Comparison of ENCODE assay signal across 17 cellular contexts in the genomic region with DNA sequence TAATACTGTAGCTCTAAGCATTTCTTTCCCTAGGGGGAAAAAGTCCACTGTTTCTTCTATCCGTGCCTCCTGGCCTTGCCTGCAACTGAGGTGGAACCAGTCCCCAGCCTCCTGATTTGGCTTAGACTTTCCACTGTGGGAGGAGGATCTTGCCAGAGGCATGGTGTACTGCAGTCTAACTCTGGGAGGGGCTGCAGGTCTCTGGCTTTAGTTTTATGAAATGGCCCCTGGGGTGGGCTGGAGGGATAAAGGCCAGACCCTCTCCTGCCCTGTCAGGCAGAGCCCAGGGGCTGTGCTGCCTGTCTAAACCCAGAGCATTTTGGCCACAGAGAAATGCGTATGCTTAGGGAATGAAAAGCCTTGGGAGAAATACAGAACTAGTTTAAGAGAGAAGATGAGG.
A peak's percentile ranks its signal among the peaks of the same experiment; 100 is the strongest.
DNase-seq lines count a peak whose midpoint lies in the region; ATAC-seq, FAIRE-seq and TF ChIP-seq lines count a peak whose summit lies in the region.
"Had no signal": no experiment of that assay in that cellular context is flagged by ENCODE, and none has a peak within 500 bp of the region (broad histone marks: within the 10 kb centered on the region; RNA-seq: fewer than 3 reads in every experiment).

No MANE protein-coding gene starts in this region.

- dilution Hi-C loops in endothelial cell of umbilical vein (cut with MboI; ENCODE audit: extremely low pct_ligation_motif_present, low sequenced_read_pairs), result no loop called here

- H3K9ac ChIP-seq in SK-N-MC (ENCODE audit: insufficient read length), result no peak overlapping the region
- peak overlapping the region; percentile 97 for H3K9ac ChIP-seq in endothelial cell of umbilical vein (replicated peaks; ENCODE audit: extremely low read depth, insufficient read depth, low read length)
- no peak overlapping the region for H3K9ac ChIP-seq in neural progenitor cell

- no peak for TF ChIP-seq POLR2A in endothelial cell of umbilical vein (IDR thresholded peaks at IDR 0.05; ENCODE audit: low read depth, low read length)
- no peak for TF ChIP-seq POLR2A in ovary (IDR thresholded peaks at IDR 0.05)

- no peaks in the 10 kb centered on the region for H3K9me3 Mint-ChIP-seq in neural progenitor cell
- H3K9me3 Mint-ChIP-seq in effector memory CD8-positive, alpha-beta T cell, result no peaks in the 10 kb centered on the region

- no peaks in the 10 kb centered on the region for H3K36me3 Mint-ChIP-seq in neural progenitor cell
- H3K36me3 Mint-ChIP-seq in effector memory CD8-positive, alpha-beta T cell (ENCODE audit: insufficient read depth), result no peaks in the 10 kb centered on the region

- BruUV-seq in endothelial cell of umbilical vein (replicated peaks; lab: Mats Ljungman, UMichigan), result TSS peak; percentile 94

- H4K20me1 ChIP-seq in endothelial cell of umbilical vein (replicated peaks; ENCODE audit: control insufficient read depth, extremely low read depth, insufficient read depth, low read length) (no peaks in the 10 kb centered on the region), neural progenitor cell (ENCODE audit: low read depth) (no peaks in the 10 kb centered on the region)

- POLR2A ChIA-PET in endothelial cell of umbilical vein (lab: Charles Lee), result interaction anchor here (0.6 to 2.6 kb wide), 7 partner anchors 9 to 277 kb away, joined by 3 to 16 read pairs (median 5); partner anchors contain the start of gene ARHGAP29

- intact Hi-C loops in endothelial cell of umbilical vein (cut with micrococcal nuclease) (loop anchor here (1.0 kb wide), 4 partner anchors 10 to 277 kb away; no protein-coding TSS in a partner anchor), ovary (cut with DNase I) (loop anchor here in 2 of 4 donors (2.0 to 5.0 kb wide), 2 partner anchors 13 to 289 kb away; no protein-coding TSS in a partner anchor)

- H3K4me2 ChIP-seq in endothelial cell of umbilical vein (ENCODE audit: insufficient read depth, low read length), result peak overlapping the region; percentile 78
- H3K4me2 ChIP-seq in neural progenitor cell, result peak overlapping the region; percentile 39

- no peaks in the 10 kb centered on the region for H3K79me2 ChIP-seq in endothelial cell of umbilical vein (ENCODE audit: control insufficient read depth, insufficient read depth, low read length)
- H3K79me2 ChIP-seq in neural progenitor cell (ENCODE audit: low read depth), result no peaks in the 10 kb centered on the region

- no peak for FAIRE-seq in endothelial cell of umbilical vein (lab: Jason Lieb, UNC)

- H3K27ac Mint-ChIP-seq in neural progenitor cell, result peak overlapping the region; percentile 93
- H3K27ac Mint-ChIP-seq in effector memory CD8-positive, alpha-beta T cell, result peak overlapping the region in 1 of 2 donors; percentile 20
- H3K27ac Mint-ChIP-seq: T-helper 17 cell had no signal

- TF ChIP-seq CTCF in endothelial cell of umbilical vein (IDR thresholded peaks at IDR 0.05; ENCODE audit: extremely low read depth in 1 of 2, insufficient read depth in 1 of 2, low read depth in 1 of 2, low read length in 2 of 2), result no peak
- no peak for TF ChIP-seq CTCF in neural progenitor cell (IDR thresholded peaks at IDR 0.05)
- TF ChIP-seq CTCF in thoracic aorta (IDR thresholded peaks at IDR 0.05), result no peak
- TF ChIP-seq CTCF in ovary (IDR thresholded peaks at IDR 0.05), result no peak

- WGBS in ovary, 3 donors, result 84 to 89% (median 87%) methylated on average over 2 of the region's 2 CpGs

- no peak overlapping the region for H3K4me3 ChIP-seq in SK-N-MC
- H3K4me3 ChIP-seq in endothelial cell of umbilical vein (replicated peaks in 1 of 3; ENCODE audit: insufficient read depth in 1 of 3, low read depth in 1 of 3, low read length in 3 of 3), result no peak overlapping the region
- H3K4me3 ChIP-seq in neural progenitor cell, result no peak overlapping the region
- peak overlapping the region; percentile 7 for H3K4me3 ChIP-seq in thoracic aorta
- H3K4me3 ChIP-seq in ovary, result no peak overlapping the region

- H3K4me1 ChIP-seq in endothelial cell of umbilical vein (ENCODE audit: control insufficient read depth, extremely low read depth, insufficient read depth, low read length) (peaks cover 68% of the 10 kb centered on the region), neural progenitor cell (peaks cover 26% of the 10 kb centered on the region), thoracic aorta (ENCODE audit: control insufficient read depth in 1 of 2, low read depth in 2 of 2) (peaks cover 23 to 42% of the 10 kb centered on the region in 2 donors), ovary (ENCODE audit: insufficient read depth) (peaks cover 2% of the 10 kb centered on the region)

- peaks cover 3% of the 10 kb centered on the region for H3K27me3 Mint-ChIP-seq in neural progenitor cell (ENCODE audit: insufficient read depth, low read depth)
- peaks cover 21 to 49% of the 10 kb centered on the region in 2 donors for H3K27me3 Mint-ChIP-seq in effector memory CD8-positive, alpha-beta T cell

- no peaks in the 10 kb centered on the region for H3K36me3 ChIP-seq in SK-N-MC (ENCODE audit: insufficient read depth, low read length)
- no peaks in the 10 kb centered on the region for H3K36me3 ChIP-seq in endothelial cell of umbilical vein (ENCODE audit: control insufficient read depth in 2 of 2, extremely low read depth in 1 of 2, insufficient read depth in 2 of 2, low read length in 2 of 2)
- H3K36me3 ChIP-seq in neural progenitor cell, result no peaks in the 10 kb centered on the region
- H3K36me3 ChIP-seq in thoracic aorta, result no peaks in the 10 kb centered on the region
- no peaks in the 10 kb centered on the region for H3K36me3 ChIP-seq in ovary

- H3K27me3 ChIP-seq in endothelial cell of umbilical vein (ENCODE audit: control insufficient read depth in 2 of 2, insufficient read depth in 2 of 2, low read length in 2 of 2) (no peaks in the 10 kb centered on the region), neural progenitor cell (no peaks in the 10 kb centered on the region), thoracic aorta (replicated peaks; ENCODE audit: insufficient read depth) (no peaks in the 10 kb centered on the region), ovary (no peaks in the 10 kb centered on the region)

- H3K4me1 Mint-ChIP-seq in neural progenitor cell, result peaks cover 29% of the 10 kb centered on the region
- H3K4me1 Mint-ChIP-seq in effector memory CD8-positive, alpha-beta T cell (ENCODE audit: low read depth in 2 of 2), result peaks cover 5 to 10% of the 10 kb centered on the region in 2 donors
- H3K4me1 Mint-ChIP-seq: T-helper 17 cell had no signal

- no peaks in the 10 kb centered on the region for H3K9me1 ChIP-seq in endothelial cell of umbilical vein (replicated peaks; ENCODE audit: control insufficient read depth, extremely low read depth, insufficient read depth, low read length)

- CTCF ChIA-PET in endothelial cell of umbilical vein (lab: Charles Lee), result interaction anchor here (1.0 to 32.6 kb wide), 10 partner anchors 9 to 287 kb away, joined by 3 to 1439 read pairs (median 6); no protein-coding TSS in a partner anchor

- H3K9me3 ChIP-seq in SK-N-MC (ENCODE audit: low read depth, low read length) (no peaks in the 10 kb centered on the region), endothelial cell of umbilical vein (replicated peaks; ENCODE audit: control insufficient read depth, insufficient read depth, low read length) (no peaks in the 10 kb centered on the region), neural progenitor cell (ENCODE audit: low read depth) (no peaks in the 10 kb centered on the region), thoracic aorta (no peaks in the 10 kb centered on the region), ovary (no peaks in the 10 kb centered on the region)

- no peak for DNase-seq in SK-N-MC (ENCODE audit: low read depth, low spot score)
- DNase-seq in endothelial cell of umbilical vein (ENCODE audit: low read depth, low spot score), result no peak
- no peak for DNase-seq in neural progenitor cell (ENCODE audit: low spot score)
- no peak for DNase-seq in thoracic aorta (ENCODE audit: low spot score)
- DNase-seq in NCI-H2171 (lab: John Stamatoyannopoulos, UW), result no peak
- no peak for DNase-seq in effector memory CD8-positive, alpha-beta T cell
- DNase-seq in SHP77 treated with DMSO at 0.1 percent for 48 hours (lab: John Stamatoyannopoulos, UW), result no peak
- no peak for DNase-seq in ovary
- DNase-seq: activated CD4-positive, alpha-beta T cell treated with anti-CD3 and anti-CD28 coated beads for 4 hours; AML-193; amniotic stem cell; KBM-7; NCI-H1436; retina; stimulated activated naive CD4-positive, alpha-beta T cell; T-helper 17 cell had no signal

- peaks cover 16% of the 10 kb centered on the region for H3F3A ChIP-seq in neural progenitor cell (ENCODE audit: low read depth)

- H3K27ac ChIP-seq in SK-N-MC (0 out of 2 replicates have a peak overlapping the region, but pooled peaks have one; percentile 5), endothelial cell of umbilical vein (ENCODE audit: insufficient read depth, low read depth, low read length) (peak overlapping the region; percentile 99), neural progenitor cell (no peak overlapping the region), thoracic aorta (peak overlapping the region; percentile 79 to 91), ovary (no peak overlapping the region)

- ATAC-seq in thoracic aorta (ENCODE audit: insufficient number of reproducible peaks, low FRiP score, low read depth), result no peak
- no peak for ATAC-seq in effector memory CD8-positive, alpha-beta T cell (replicated peaks)
- ATAC-seq: HCT116, T-helper 17 cell had no signal

- no peak overlapping the region for H3K4me3 Mint-ChIP-seq in neural progenitor cell
- no peak overlapping the region for H3K4me3 Mint-ChIP-seq in effector memory CD8-positive, alpha-beta T cell
- H3K4me3 Mint-ChIP-seq: T-helper 17 cell had no signal

- H2AFZ ChIP-seq in endothelial cell of umbilical vein (ENCODE audit: low read depth, low read length), result no peak overlapping the region
- H2AFZ ChIP-seq in neural progenitor cell (replicated peaks), result peak overlapping the region; percentile 34

- no peak for TF ChIP-seq EP300 in ovary (IDR thresholded peaks at IDR 0.05)

TF ChIP-seq in endothelial cell of umbilical vein, 7 proteins besides CTCF, POLR2A, EP300 and RAD21:
- TF ChIP-seq MYC (IDR thresholded peaks at IDR 0.05; ENCODE audit: low read depth, low read length) (no peak), EZH2 (IDR thresholded peaks at IDR 0.05; ENCODE audit: borderline replicate concordance, low read depth, low read length, severe bottlenecking) (no peak), FOS (IDR thresholded peaks at IDR 0.05; ENCODE audit: borderline replicate concordance, insufficient read depth, low read length) (no peak), GATA2 (IDR thresholded peaks at IDR 0.05; ENCODE audit: insufficient read depth, insufficient read length, low read depth, low read length) (no peak), JUN (IDR thresholded peaks at IDR 0.05; ENCODE audit: borderline replicate concordance, insufficient read depth, insufficient read length, low read depth) (no peak), POLR2AphosphoS5 (IDR thresholded peaks at IDR 0.05; ENCODE audit: insufficient read depth, low read depth, low read length) (no peak)
- TF ChIP-seq, protein P1, sequence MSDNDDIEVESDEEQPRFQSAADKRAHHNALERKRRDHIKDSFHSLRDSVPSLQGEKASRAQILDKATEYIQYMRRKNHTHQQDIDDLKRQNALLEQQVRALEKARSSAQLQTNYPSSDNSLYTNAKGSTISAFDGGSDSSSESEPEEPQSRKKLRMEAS (IDR thresholded peaks at IDR 0.05; ENCODE audit: insufficient read depth, insufficient read length), result no peak

Comparison
In these comparisons a context has a peak if more than half of its experiments do, and no peak if none do; other contexts are left out.
1. H3K27ac ChIP-seq: peak in SK-N-MC (single experiment), endothelial cell of umbilical vein (single experiment) and thoracic aorta (2 of 2); none in neural progenitor cell (single experiment) and ovary (0 of 2).